ENCODE assay signal across 17 cellular contexts in genomic region chr1:28719332-28719619, GRCh38. TPM values are rescaled to one million over a fixed set of nuclear protein-coding genes. Genes with fewer than 3 reads are reported as not detected.
DNase-seq lines count a peak whose midpoint lies in the region; TF ChIP-seq lines count a peak whose summit lies in the region.
"Had no signal": no experiment of that assay in that cellular context is flagged by ENCODE, and none has a peak within 500 bp of the region (broad histone marks: within the 10 kb centered on the region; RNA-seq: fewer than 3 reads in every experiment).

No MANE protein-coding gene starts in this region.

- BruUV-seq in A673 (replicated peaks; lab: Mats Ljungman, UMichigan): no TSS peak

- POLR2A ChIA-PET in A673 (lab: Charles Lee; ENCODE audit: low non-redundant PET): interaction anchor here (0.6 kb wide), 1 partner anchor 309 kb away, joined by 11 read pairs; no protein-coding TSS in a partner anchor

- TF ChIP-seq CTCF in A673 (conservative IDR thresholded peaks at IDR 0.05; ENCODE audit: low read depth, low read length): peak; percentile 27; the same call in 1 of the 2 replicates
- TF ChIP-seq CTCF in GM06990 (IDR thresholded peaks at IDR 0.05; ENCODE audit: insufficient read depth, low read length, poor library complexity, severe bottlenecking): peak; percentile 9
- TF ChIP-seq CTCF in fibroblast of mammary gland (conservative IDR thresholded peaks at IDR 0.05; ENCODE audit: control insufficient read depth, insufficient read depth, low read depth, low read length): peak; percentile 3

- H3K27me3 ChIP-seq in A673 (replicated peaks; ENCODE audit: insufficient read depth, low read depth, low read length, poor library complexity) (no peaks in the 10 kb centered on the region), GM06990 (replicated peaks; ENCODE audit: control insufficient read depth, insufficient read depth, low read length) (no peaks in the 10 kb centered on the region)
- H3K27me3 ChIP-seq: right lobe of liver, upper lobe of left lung had no signal

- H3K27ac ChIP-seq in A673 (ENCODE audit: low read depth, low read length, poor library complexity, severe bottlenecking) (no peak overlapping the region), SK-N-MC (peak overlapping the region; percentile 64)
- H3K27ac ChIP-seq: right lobe of liver, VCaP had no signal

- H3K9me3 ChIP-seq in A673 (ENCODE audit: low read depth, low read length, poor library complexity, severe bottlenecking) (no peaks in the 10 kb centered on the region), SK-N-MC (ENCODE audit: low read depth, low read length) (no peaks in the 10 kb centered on the region)
- H3K9me3 ChIP-seq: right lobe of liver, upper lobe of left lung had no signal

- H3K4me1 ChIP-seq in A673 (ENCODE audit: insufficient read depth, low read length, poor library complexity, severe bottlenecking): peaks cover 6% of the 10 kb centered on the region
- H3K4me1 ChIP-seq: right lobe of liver, upper lobe of left lung had no signal

- H3K36me3 ChIP-seq in A673 (ENCODE audit: insufficient read depth, low read length, poor library complexity, severe bottlenecking): peaks cover 8% of the 10 kb centered on the region
- peaks cover 2% of the 10 kb centered on the region for H3K36me3 ChIP-seq in GM06990 (ENCODE audit: control insufficient read depth, insufficient read depth, low read length)
- peaks cover 9% of the 10 kb centered on the region; the same call in 1 of the 2 replicates for H3K36me3 ChIP-seq in SK-N-MC (ENCODE audit: insufficient read depth, low read length)

- no peak overlapping the region for H3K9ac ChIP-seq in SK-N-MC (ENCODE audit: insufficient read length)

- no peak for DNase-seq in A673 (ENCODE audit: low spot score)
- no peak for DNase-seq in GM06990 (ENCODE audit: extremely low read depth, insufficient read length)
- no peak for DNase-seq in SK-N-MC (ENCODE audit: low read depth, low spot score)
- no peak for DNase-seq in fibroblast of mammary gland (ENCODE audit: low read depth)
- no peak for DNase-seq in 8988T
- no peak for DNase-seq in NCI-H1105 (lab: John Stamatoyannopoulos, UW)
- DNase-seq in NCI-H1436 (lab: John Stamatoyannopoulos, UW): no peak
- DNase-seq: activated CD4-positive, alpha-beta T cell treated with anti-CD3 and anti-CD28 coated beads, Interleukin-2, amount 10 ng/mL, durations not matched to agents 24 days and 14 days; central memory CD4-positive, alpha-beta T cell; hippocampal formation; NCI-H146; NCI-H446 treated with DMSO at 0.1 percent for 48 hours; right lobe of liver; stimulated activated CD4-positive, alpha-beta T cell treated with anti-CD3 and anti-CD28 coated beads, Interleukin-4, amount 100 ng/mL, for 24 hours; T-helper 9 cell; upper lobe of left lung had no signal

- CTCF ChIA-PET in A673 (lab: Charles Lee): interaction anchor here (1.3 kb wide), 1 partner anchor 17 kb away, joined by 5 read pairs; the partner anchor contains the start of gene YTHDF2

- H3K4me3 ChIP-seq in A673 (ENCODE audit: low read depth, low read length, poor library complexity, severe bottlenecking) (no peak overlapping the region), GM06990 (replicated peaks; ENCODE audit: low read depth, low read length) (no peak overlapping the region), SK-N-MC (no peak overlapping the region), fibroblast of mammary gland (ENCODE audit: control insufficient read depth, low read depth, low read length) (no peak overlapping the region)
- H3K4me3 ChIP-seq: right lobe of liver, upper lobe of left lung had no signal

- intact Hi-C loops in A673 (cut with micrococcal nuclease; ENCODE audit: unreplicated experiment): no loop called here

RNA-seq across cellular contexts. Expression of gene YTHDF2, which starts 17.5 kb away (rescaled TPM):
- 99.6 and 111 TPM in 2 replicates for total RNA-seq in A673 (2021)

RNA-seq across cellular contexts. Expression of gene GMEB1, which starts 50.7 kb away (rescaled TPM):
- total RNA-seq in A673 (2021): 20.9 and 23.0 TPM in 2 replicates
